In the genomic region with DNA sequence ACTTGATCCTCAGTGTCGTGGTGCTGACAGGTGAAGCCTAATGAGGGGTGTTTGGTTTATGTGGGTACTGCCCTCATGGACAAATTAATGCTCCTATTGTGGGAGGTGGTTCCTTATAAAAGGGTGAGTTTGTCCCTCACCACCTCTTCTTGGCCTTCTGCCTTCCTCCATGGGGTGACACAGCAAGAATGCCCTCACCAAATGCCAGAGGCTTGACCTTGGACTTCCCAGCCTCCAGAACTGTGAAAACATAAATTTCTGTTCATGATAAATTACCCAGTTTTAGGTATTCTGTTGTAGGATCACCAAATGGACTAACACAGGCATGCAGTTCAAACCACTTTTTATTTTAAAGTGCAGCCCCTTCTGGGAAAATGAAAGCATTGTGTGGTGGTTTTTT, we compare ENCODE assay signal across 34 cellular contexts.
"Had no signal": no experiment of that assay in that cellular context is flagged by ENCODE, and none has a peak within 500 bp of the region (broad histone marks: within the 10 kb centered on the region; RNA-seq: fewer than 3 reads in every experiment).

No MANE protein-coding gene starts in this region.

- ATAC-seq: activated CD8-positive, alpha-beta memory T cell treated with anti-CD3 and anti-CD28 coated beads, Interleukin-2, amount 10 ng/mL, durations not matched to agents 7 days and 5 days; activated CD8-positive, alpha-beta T cell treated with anti-CD3 and anti-CD28 coated beads, Interleukin-2, amount 10 ng/mL, durations not matched to agents 7 days and 5 days; activated naive CD8-positive, alpha-beta T cell treated with anti-CD3 and anti-CD28 coated beads, Interleukin-2, amount 50 U/mL, for 24 hours; body of pancreas had no signal

- H3K4me1 ChIP-seq: breast epithelium had no signal

- H3K27me3 ChIP-seq: ascending aorta, body of pancreas, brain microvascular endothelial cell, breast epithelium had no signal

- H3K9me3 ChIP-seq: ascending aorta, body of pancreas, breast epithelium had no signal

- H3K4me3 Mint-ChIP-seq: activated B cell treated with CpG ODN at 0.5 μM for 24 hours; activated CD4-positive, alpha-beta memory T cell treated with anti-CD3 and anti-CD28 coated beads, Interleukin-2, amount 10 ng/mL, durations not matched to agents 7 days and 5 days; activated CD4-positive, alpha-beta T cell treated with anti-CD3 and anti-CD28 coated beads, Interleukin-2, amount 10 ng/mL, durations not matched to agents 24 days and 14 days; activated CD8-positive, alpha-beta memory T cell treated with anti-CD3 and anti-CD28 coated beads, Interleukin-2, amount 10 ng/mL, durations not matched to agents 7 days and 5 days; activated CD8-positive, alpha-beta T cell treated with anti-CD3 and anti-CD28 coated beads, Interleukin-2, amount 10 ng/mL, durations not matched to agents 7 days and 5 days; activated naive CD4-positive, alpha-beta T cell treated with anti-CD3 and anti-CD28 coated beads, Interleukin-2, amount 10 ng/mL, durations not matched to agents 7 days and 5 days; activated naive CD4-positive, alpha-beta T cell treated with anti-CD3 and anti-CD28 coated beads, Interleukin-2, amount 50 U/mL, for 24 hours; activated naive CD8-positive, alpha-beta T cell; activated naive CD8-positive, alpha-beta T cell treated with anti-CD3 and anti-CD28 coated beads, Interleukin-2, amount 10 ng/mL, durations not matched to agents 7 days and 5 days; activated naive CD8-positive, alpha-beta T cell treated with anti-CD3 and anti-CD28 coated beads, Interleukin-2, amount 50 U/mL, for 24 hours; activated T-cell treated with anti-CD3 and anti-CD28 coated beads, Interleukin-2, amount 50 U/mL, for 24 hours; T-helper 1 cell treated with Interleukin-12 subunit alpha and Interleukin-12 subunit beta and Interleukin-4 antibody, amounts not matched to agents 30 μg/mL and 1 μg/mL, for 36 hours; T-helper 2 cell treated with Interferon-gamma antibody and Interleukin-4, amounts not matched to agents 5 μg/mL and 100 μg/mL, for 36 hours had no signal

- H3K4me3 ChIP-seq: ascending aorta, body of pancreas, breast epithelium had no signal

- H3K36me3 ChIP-seq: ascending aorta, brain microvascular endothelial cell, breast epithelium had no signal

- H3K9me3 Mint-ChIP-seq: activated B cell treated with CpG ODN at 0.5 μM for 24 hours; activated CD4-positive, alpha-beta memory T cell treated with anti-CD3 and anti-CD28 coated beads, Interleukin-2, amount 10 ng/mL, durations not matched to agents 7 days and 5 days; activated CD4-positive, alpha-beta T cell treated with anti-CD3 and anti-CD28 coated beads, Interleukin-2, amount 10 ng/mL, durations not matched to agents 24 days and 14 days; activated naive CD4-positive, alpha-beta T cell treated with anti-CD3 and anti-CD28 coated beads, Interleukin-2, amount 10 ng/mL, durations not matched to agents 7 days and 5 days; activated naive CD8-positive, alpha-beta T cell treated with anti-CD3 and anti-CD28 coated beads, Interleukin-2, amount 50 U/mL, for 24 hours; activated T-cell treated with anti-CD3 and anti-CD28 coated beads, Interleukin-2, amount 50 U/mL, for 24 hours; activated T-helper 2 cell treated with anti-CD3 and anti-CD28 coated beads, Interferon-gamma antibody, Interleukin-2, Interleukin-4, amounts not matched to agents 10 μg/mL and 5 μg/mL and 100 μg/mL, durations not matched to agents 14 hours and 24 hours and 36 hours; T-helper 1 cell treated with Interleukin-12 subunit alpha and Interleukin-12 subunit beta and Interleukin-4 antibody, amounts not matched to agents 30 μg/mL and 1 μg/mL, for 36 hours; T-helper 2 cell treated with Interferon-gamma antibody and Interleukin-4, amounts not matched to agents 5 μg/mL and 100 μg/mL, for 36 hours had no signal

- H3K36me3 Mint-ChIP-seq: activated CD8-positive, alpha-beta memory T cell treated with anti-CD3 and anti-CD28 coated beads, Interleukin-2, amount 10 ng/mL, durations not matched to agents 7 days and 5 days; activated naive CD4-positive, alpha-beta T cell treated with anti-CD3 and anti-CD28 coated beads, Interleukin-2, amount 10 ng/mL, durations not matched to agents 7 days and 5 days; activated naive CD4-positive, alpha-beta T cell treated with anti-CD3 and anti-CD28 coated beads, Interleukin-2, amount 50 U/mL, for 24 hours; activated naive CD8-positive, alpha-beta T cell; activated naive CD8-positive, alpha-beta T cell treated with anti-CD3 and anti-CD28 coated beads, Interleukin-2, amount 10 ng/mL, durations not matched to agents 7 days and 5 days had no signal

- FAIRE-seq: TTC549 had no signal

- H3K27ac Mint-ChIP-seq: activated B cell treated with CpG ODN at 0.5 μM for 24 hours; activated CD4-positive, alpha-beta memory T cell treated with anti-CD3 and anti-CD28 coated beads, Interleukin-2, amount 10 ng/mL, durations not matched to agents 7 days and 5 days; activated CD4-positive, alpha-beta T cell treated with anti-CD3 and anti-CD28 coated beads, Interleukin-2, amount 10 ng/mL, durations not matched to agents 24 days and 14 days; activated CD8-positive, alpha-beta memory T cell treated with anti-CD3 and anti-CD28 coated beads, Interleukin-2, amount 10 ng/mL, durations not matched to agents 7 days and 5 days; activated CD8-positive, alpha-beta T cell treated with anti-CD3 and anti-CD28 coated beads, Interleukin-2, amount 10 ng/mL, durations not matched to agents 7 days and 5 days; activated naive CD4-positive, alpha-beta T cell treated with anti-CD3 and anti-CD28 coated beads, Interleukin-2, amount 10 ng/mL, durations not matched to agents 7 days and 5 days; activated naive CD4-positive, alpha-beta T cell treated with anti-CD3 and anti-CD28 coated beads, Interleukin-2, amount 50 U/mL, for 24 hours; activated naive CD8-positive, alpha-beta T cell; activated naive CD8-positive, alpha-beta T cell treated with anti-CD3 and anti-CD28 coated beads, Interleukin-2, amount 10 ng/mL, durations not matched to agents 7 days and 5 days; activated naive CD8-positive, alpha-beta T cell treated with anti-CD3 and anti-CD28 coated beads, Interleukin-2, amount 50 U/mL, for 24 hours; activated T-cell treated with anti-CD3 and anti-CD28 coated beads, Interleukin-2, amount 50 U/mL, for 24 hours; activated T-helper 2 cell treated with anti-CD3 and anti-CD28 coated beads, Interferon-gamma antibody, Interleukin-2, Interleukin-4, amounts not matched to agents 10 μg/mL and 5 μg/mL and 100 μg/mL, durations not matched to agents 14 hours and 24 hours and 36 hours; T-helper 1 cell treated with Interleukin-12 subunit alpha and Interleukin-12 subunit beta and Interleukin-4 antibody, amounts not matched to agents 30 μg/mL and 1 μg/mL, for 36 hours; T-helper 2 cell treated with Interferon-gamma antibody and Interleukin-4, amounts not matched to agents 5 μg/mL and 100 μg/mL, for 36 hours had no signal

- H3K4me1 Mint-ChIP-seq: activated B cell treated with CpG ODN at 0.5 μM for 24 hours; activated CD4-positive, alpha-beta T cell treated with anti-CD3 and anti-CD28 coated beads, Interleukin-2, amount 10 ng/mL, durations not matched to agents 24 days and 14 days; activated naive CD4-positive, alpha-beta T cell treated with anti-CD3 and anti-CD28 coated beads, Interleukin-2, amount 50 U/mL, for 24 hours; activated naive CD8-positive, alpha-beta T cell treated with anti-CD3 and anti-CD28 coated beads, Interleukin-2, amount 10 ng/mL, durations not matched to agents 7 days and 5 days; activated naive CD8-positive, alpha-beta T cell treated with anti-CD3 and anti-CD28 coated beads, Interleukin-2, amount 50 U/mL, for 24 hours had no signal

- DNase-seq: activated B cell treated with CpG ODN at 0.5 μM for 24 hours; activated CD4-positive, alpha-beta memory T cell treated with anti-CD3 and anti-CD28 coated beads, Interleukin-2, amount 10 ng/mL, durations not matched to agents 7 days and 5 days; activated CD4-positive, alpha-beta T cell treated with anti-CD3 and anti-CD28 coated beads for 4 hours; activated CD4-positive, alpha-beta T cell treated with anti-CD3 and anti-CD28 coated beads, Interleukin-2, amount 10 ng/mL, durations not matched to agents 24 days and 14 days; activated CD4-positive, alpha-beta T cell treated with anti-CD3 and anti-CD28 coated beads, Interleukin-2, amount 50 U/mL, for 48 hours; activated CD4-positive, CD25-positive, alpha-beta regulatory T cell treated with anti-CD3 and anti-CD28 coated beads, Interleukin-2, amount 50 U/mL, for 72 hours; activated CD8-positive, alpha-beta memory T cell treated with anti-CD3 and anti-CD28 coated beads for 24 hours; activated CD8-positive, alpha-beta memory T cell treated with anti-CD3 and anti-CD28 coated beads, Interleukin-2, amount 10 ng/mL, durations not matched to agents 7 days and 5 days; activated CD8-positive, alpha-beta memory T cell treated with anti-CD3 and anti-CD28 coated beads, Interleukin-2, amount 50 U/mL, for 48 hours; activated CD8-positive, alpha-beta T cell treated with anti-CD3 and anti-CD28 coated beads, Interleukin-2, amount 10 ng/mL, durations not matched to agents 7 days and 5 days; activated effector memory CD4-positive, alpha-beta T cell treated with Interleukin-2 at 50 U/mL for 16 hours; activated gamma-delta T cell; activated naive CD4-positive, alpha-beta T cell treated with anti-CD3 and anti-CD28 coated beads, Interleukin-2, amount 10 ng/mL, durations not matched to agents 7 days and 5 days; activated naive CD4-positive, alpha-beta T cell treated with Interleukin-2 at 50 U/mL for 16 hours; activated naive CD8-positive, alpha-beta T cell treated with anti-CD3 and anti-CD28 coated beads, Interleukin-2, amount 10 ng/mL, durations not matched to agents 7 days and 5 days; activated naive CD8-positive, alpha-beta T cell treated with anti-CD3 and anti-CD28 coated beads, Interleukin-2, amount 50 U/mL, for 24 hours; activated T-cell treated with anti-CD3 and anti-CD28 coated beads, Interleukin-2, amount 50 U/mL, for 24 hours; activated T-cell treated with anti-CD3 and anti-CD28 coated beads, Interleukin-2, amount 50 U/mL, for 48 hours; amygdala; anterior cingulate cortex; body of pancreas; brain microvascular endothelial cell; central memory CD4-positive, alpha-beta T cell; T-helper 2 cell; T-helper 9 cell had no signal

- H3K27ac ChIP-seq: ascending aorta, body of pancreas, brain microvascular endothelial cell, breast epithelium, VCaP had no signal
